8 cellular contexts compared by ENCODE assay signal in the genomic region with DNA sequence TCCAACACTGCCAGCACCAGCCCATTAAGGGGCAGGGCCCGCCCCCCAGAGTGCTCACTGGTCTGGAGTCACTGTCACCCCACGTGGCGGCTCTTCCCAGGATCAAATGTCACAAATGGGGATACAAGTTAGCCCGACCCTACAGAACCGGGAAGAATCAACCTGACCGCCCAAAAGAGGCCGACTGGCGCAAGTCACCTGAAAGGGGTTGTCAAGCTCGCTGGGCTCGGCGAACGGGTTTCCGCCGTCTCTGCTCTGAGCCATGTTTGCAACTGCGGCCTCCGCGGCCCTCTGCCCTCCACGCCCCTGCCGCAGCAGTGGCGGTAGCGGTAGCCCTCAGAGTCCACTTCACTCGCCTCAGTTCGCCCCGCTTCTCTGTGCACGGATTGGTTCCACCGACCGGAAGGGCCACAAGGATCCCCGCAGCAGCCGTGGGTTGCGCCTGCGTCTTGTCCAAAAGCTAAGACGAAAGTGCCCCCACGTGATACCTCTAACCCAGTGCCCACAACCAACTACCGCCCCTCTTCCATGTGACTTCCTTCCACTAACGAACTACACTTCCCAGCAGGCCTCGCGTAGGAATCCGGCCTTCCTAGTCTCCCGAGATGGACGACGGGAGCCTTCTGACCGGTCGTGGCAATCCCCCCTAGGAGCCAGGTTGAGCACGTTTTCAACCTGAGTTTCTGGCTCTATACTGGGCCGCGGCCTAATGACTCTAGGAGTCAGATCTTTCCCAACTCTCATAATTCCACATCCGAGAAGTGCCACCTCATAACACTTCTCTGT. TPM values are rescaled to one million over a fixed set of nuclear protein-coding genes. Genes with fewer than 3 reads are reported as not detected.
A peak's percentile ranks its signal among the peaks of the same experiment; 100 is the strongest.
DNase-seq lines count a peak whose midpoint lies in the region; ATAC-seq and TF ChIP-seq lines count a peak whose summit lies in the region.

SCAMP3 (minus strand) TSS at position 473 of the 786 bp plus-strand sequence; CDS start at position 264, 209 bp downstream.

- CTCF ChIA-PET in SK-N-SH (lab: Yijun Ruan, JAX): interaction anchor here (0.8 to 4.4 kb wide), 8 partner anchors 11 to 90 kb away, joined by 3 to 66 read pairs (median 4); partner anchors contain the start of genes KRTCAP2 and TRIM46

- peak within 1 kb of the TSS; percentile 84 for H3K9ac ChIP-seq in SK-N-SH

- TF ChIP-seq EP300 in SK-N-SH (IDR thresholded peaks at IDR 0.05; ENCODE audit: borderline replicate concordance in 1 of 2, low read depth in 1 of 2, low read length in 1 of 2): no peak

- peaks cover 59% of the 10 kb centered on the region for H3F3A ChIP-seq in SK-N-SH (replicated peaks; ENCODE audit: insufficient read depth)

- no peak for TF ChIP-seq RAD21 in SK-N-SH (IDR thresholded peaks at IDR 0.05; ENCODE audit: low read length)

- WGBS in SK-N-SH (ENCODE audit: low lambda C conversion rate): 3% methylated on average over 29 of the region's 47 CpGs

- no peaks in the 10 kb centered on the region for H3K9me2 ChIP-seq in SK-N-SH

- H3K27me3 ChIP-seq in SK-N-SH (ENCODE audit: insufficient read depth): no peaks in the 10 kb centered on the region

- peak; percentile 89 for ATAC-seq in HG02571 (IDR thresholded peaks at IDR 0.05; ENCODE audit: unreplicated experiment)

- no peaks in the 10 kb centered on the region for H4K20me1 ChIP-seq in SK-N-SH (ENCODE audit: insufficient read depth)

- 0 out of 2 replicates have a peak, but pooled peaks have one; percentile 1 for TF ChIP-seq CTCF in SK-N-SH (IDR thresholded peaks at IDR 0.05)

- peak; percentile 97 for DNase-seq in GM04504 (ENCODE audit: low read depth)
- DNase-seq in NCI-H1048 (lab: John Stamatoyannopoulos, UW): peak; percentile 99
- DNase-seq in SK-N-SH: peak; percentile 95
- peak; percentile 82 for DNase-seq in activated naive CD4-positive, alpha-beta T cell treated with anti-CD3 and anti-CD28 coated beads, Interleukin-2, amount 50 U/mL, for 16 hours
- peak; percentile 99 for DNase-seq in globus pallidus (ENCODE audit: low spot score)
- DNase-seq in occipital lobe (lab: John Stamatoyannopoulos, UW): peak; percentile 94

- H3K36me3 ChIP-seq in SK-N-SH (replicated peaks in 1 of 2; ENCODE audit: control insufficient read depth in 1 of 2, insufficient read depth in 2 of 2, low read length in 1 of 2): peaks cover 30 to 56% of the 10 kb centered on the region in 2 experiments

- H3K4me3 ChIP-seq in SK-N-SH (ENCODE audit: low read depth in 2 of 2, low read length in 1 of 2): peak within 1 kb of the TSS; percentile 93 to 94

- H3K79me2 ChIP-seq in SK-N-SH (ENCODE audit: insufficient read depth): peaks cover 21% of the 10 kb centered on the region

- peak within 1 kb of the TSS; percentile 75 to 92 for H3K27ac ChIP-seq in SK-N-SH (ENCODE audit: low read depth in 2 of 2, low read length in 1 of 2)
- peak within 1 kb of the TSS; percentile 81 for H3K27ac ChIP-seq in temporal lobe (ENCODE audit: low read depth, low read length)

- H3K9me3 ChIP-seq in SK-N-SH: no peaks in the 10 kb centered on the region

- POLR2A ChIA-PET in SK-N-SH (lab: Yijun Ruan, JAX): interaction anchor here (0.6 to 1.7 kb wide), 11 partner anchors 10 to 66 kb away, joined by 3 to 13 read pairs (median 4); partner anchors contain the start of genes CLK2, FDPS, HCN3 and RUSC1

- peak within 1 kb of the TSS; percentile 55 for H2AFZ ChIP-seq in SK-N-SH (ENCODE audit: low read depth)

- H3K4me2 ChIP-seq in SK-N-SH: peak within 1 kb of the TSS; percentile 96

- peaks cover 0 to 15% of the 10 kb centered on the region in 2 experiments; a peak in 2 of 4 replicates for H3K4me1 ChIP-seq in SK-N-SH (ENCODE audit: control insufficient read depth in 1 of 2, insufficient read depth in 2 of 2, low read depth in 1 of 2, low read length in 1 of 2)

TF ChIP-seq in SK-N-SH, 30 proteins besides CTCF, POLR2A, EP300 and RAD21 (continues in another document):
- TF ChIP-seq TEAD4 (IDR thresholded peaks at IDR 0.05; ENCODE audit: borderline replicate concordance, insufficient read depth): no peak
- TF ChIP-seq, protein P1, sequence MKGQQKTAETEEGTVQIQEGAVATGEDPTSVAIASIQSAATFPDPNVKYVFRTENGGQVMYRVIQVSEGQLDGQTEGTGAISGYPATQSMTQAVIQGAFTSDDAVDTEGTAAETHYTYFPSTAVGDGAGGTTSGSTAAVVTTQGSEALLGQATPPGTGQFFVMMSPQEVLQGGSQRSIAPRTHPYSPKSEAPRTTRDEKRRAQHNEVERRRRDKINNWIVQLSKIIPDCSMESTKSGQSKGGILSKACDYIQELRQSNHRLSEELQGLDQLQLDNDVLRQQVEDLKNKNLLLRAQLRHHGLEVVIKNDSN (IDR thresholded peaks at IDR 0.05; ENCODE audit: borderline replicate concordance, low read depth): peak; percentile 97
- TF ChIP-seq POLR2AphosphoS5 (IDR thresholded peaks at IDR 0.05; ENCODE audit: low read depth, low read length): peak; percentile 97
- no peak; the same call in 1 of the 2 replicates for TF ChIP-seq FOXJ3 (CRISPR knock-in tag; IDR thresholded peaks at IDR 0.05)
- peak; percentile 7; the same call in 1 of the 2 replicates for TF ChIP-seq REST (IDR thresholded peaks at IDR 0.05; ENCODE audit: low read depth, low read length)
- peak; percentile 94 for TF ChIP-seq USF2 (IDR thresholded peaks at IDR 0.05; ENCODE audit: borderline replicate concordance, low read depth, low read length)
- no peak for TF ChIP-seq FOSL2 (IDR thresholded peaks at IDR 0.05; ENCODE audit: borderline replicate concordance, low read depth)
- peak; percentile 10; the same call in 1 of the 2 replicates for TF ChIP-seq JUND (IDR thresholded peaks at IDR 0.05)
- no peak for TF ChIP-seq RCOR1 (IDR thresholded peaks at IDR 0.05; ENCODE audit: low read length)
- no peak for TF ChIP-seq SMC3 (IDR thresholded peaks at IDR 0.05; ENCODE audit: low read depth, low read length)
- TF ChIP-seq EZH2phosphoT487 (IDR thresholded peaks at IDR 0.05; ENCODE audit: borderline replicate concordance, low read depth): no peak
- TF ChIP-seq FOXM1 (IDR thresholded peaks at IDR 0.05; ENCODE audit: low read depth): no peak
- peak; percentile 98 for TF ChIP-seq CHD2 (IDR thresholded peaks at IDR 0.05; ENCODE audit: low read length, partially characterized antibody)
- no peak for TF ChIP-seq RXRA (IDR thresholded peaks at IDR 0.05; ENCODE audit: borderline replicate concordance, low read depth)
- TF ChIP-seq GATA2 (CRISPR knock-in tag; IDR thresholded peaks at IDR 0.05): no peak
- TF ChIP-seq NRF1 (IDR thresholded peaks at IDR 0.05; ENCODE audit: low read depth, low read length): peak; percentile 90
- TF ChIP-seq, protein P2, sequence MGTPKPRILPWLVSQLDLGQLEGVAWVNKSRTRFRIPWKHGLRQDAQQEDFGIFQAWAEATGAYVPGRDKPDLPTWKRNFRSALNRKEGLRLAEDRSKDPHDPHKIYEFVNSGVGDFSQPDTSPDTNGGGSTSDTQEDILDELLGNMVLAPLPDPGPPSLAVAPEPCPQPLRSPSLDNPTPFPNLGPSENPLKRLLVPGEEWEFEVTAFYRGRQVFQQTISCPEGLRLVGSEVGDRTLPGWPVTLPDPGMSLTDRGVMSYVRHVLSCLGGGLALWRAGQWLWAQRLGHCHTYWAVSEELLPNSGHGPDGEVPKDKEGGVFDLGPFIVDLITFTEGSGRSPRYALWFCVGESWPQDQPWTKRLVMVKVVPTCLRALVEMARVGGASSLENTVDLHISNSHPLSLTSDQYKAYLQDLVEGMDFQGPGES (IDR thresholded peaks at IDR 0.05; ENCODE audit: low read depth, low read length): no peak
- peak; percentile 83 for TF ChIP-seq MXI1 (IDR thresholded peaks at IDR 0.05; ENCODE audit: low read depth, low read length)
- no peak for TF ChIP-seq RFX5 (IDR thresholded peaks at IDR 0.05; ENCODE audit: low read length)
- TF ChIP-seq SIN3A (IDR thresholded peaks at IDR 0.05; ENCODE audit: borderline replicate concordance, low read depth, low read length): peak; percentile 93
- TF ChIP-seq NFIC (IDR thresholded peaks at IDR 0.05; ENCODE audit: borderline replicate concordance): no peak

RNA-seq across cellular contexts. Expression of gene SCAMP3, which starts in this region (rescaled TPM):
- 193 and 225 TPM in 2 replicates for polyA plus RNA-seq in SK-N-SH (2012; rRNA removed)
- polyA plus RNA-seq in SK-N-SH (2012; cell fraction: cytosol; rRNA removed): 115 and 149 TPM in 2 replicates
- 125 and 162 TPM in 2 replicates for polyA plus RNA-seq in SK-N-SH (2012; cell fraction: nucleus; rRNA removed)
- total RNA-seq in occipital lobe: 19.5 TPM
- total RNA-seq in temporal lobe: 18.9 TPM

Comparison
In these comparisons a context has a peak if more than half of its experiments do, and no peak if none do; other contexts are left out.
1. Peak in every context shown above with its lines: DNase-seq, ATAC-seq, H3K4me3 ChIP-seq and H3K27ac ChIP-seq.